ENCODE assay signal across 20 cellular contexts in genomic region chr19:52889931-52890330, GRCh38.
"Had no signal": no experiment of that assay in that cellular context is flagged by ENCODE, and none has a peak within 500 bp of the region (broad histone marks: within the 10 kb centered on the region; RNA-seq: fewer than 3 reads in every experiment).

No MANE protein-coding gene starts in this region.

- H3K4me1 ChIP-seq: adrenal gland, body of pancreas had no signal

- H3K4me3 ChIP-seq: adrenal gland, body of pancreas had no signal

- H3K9me3 ChIP-seq: adrenal gland, body of pancreas had no signal

- H3K27ac Mint-ChIP-seq: activated CD4-positive, alpha-beta T cell treated with anti-CD3 and anti-CD28 coated beads for 36 hours; activated CD8-positive, alpha-beta T cell treated with anti-CD3 and anti-CD28 coated beads, Interleukin-2, amount 10 ng/mL, durations not matched to agents 7 days and 5 days; activated naive CD8-positive, alpha-beta T cell treated with anti-CD3 and anti-CD28 coated beads, Interleukin-2, amount 10 ng/mL, durations not matched to agents 7 days and 5 days; T-helper 1 cell treated with Interleukin-12 subunit alpha and Interleukin-12 subunit beta and Interleukin-4 antibody, amounts not matched to agents 30 μg/mL and 1 μg/mL, for 36 hours had no signal

- H3K27ac ChIP-seq: adrenal gland, body of pancreas had no signal

- H3K27me3 ChIP-seq: adrenal gland, body of pancreas had no signal

- H3K27me3 Mint-ChIP-seq: activated CD4-positive, alpha-beta T cell treated with anti-CD3 and anti-CD28 coated beads for 36 hours; activated naive CD8-positive, alpha-beta T cell treated with anti-CD3 and anti-CD28 coated beads, Interleukin-2, amount 10 ng/mL, durations not matched to agents 7 days and 5 days had no signal

- ATAC-seq: activated CD4-positive, alpha-beta T cell treated with anti-CD3 and anti-CD28 coated beads for 36 hours; activated CD8-positive, alpha-beta T cell treated with anti-CD3 and anti-CD28 coated beads, Interleukin-2, amount 10 ng/mL, durations not matched to agents 7 days and 5 days; body of pancreas; PC-3 had no signal

- H3K4me3 Mint-ChIP-seq: activated CD4-positive, alpha-beta T cell treated with anti-CD3 and anti-CD28 coated beads for 36 hours; activated CD8-positive, alpha-beta T cell treated with anti-CD3 and anti-CD28 coated beads, Interleukin-2, amount 10 ng/mL, durations not matched to agents 7 days and 5 days; activated naive CD8-positive, alpha-beta T cell treated with anti-CD3 and anti-CD28 coated beads, Interleukin-2, amount 10 ng/mL, durations not matched to agents 7 days and 5 days; T-helper 1 cell treated with Interleukin-12 subunit alpha and Interleukin-12 subunit beta and Interleukin-4 antibody, amounts not matched to agents 30 μg/mL and 1 μg/mL, for 36 hours had no signal

- DNase-seq: activated CD4-positive, alpha-beta T cell treated with anti-CD3 and anti-CD28 coated beads for 36 hours; activated CD8-positive, alpha-beta memory T cell treated with anti-CD3 and anti-CD28 coated beads, Interleukin-2, amount 50 U/mL, for 48 hours; activated CD8-positive, alpha-beta T cell treated with anti-CD3 and anti-CD28 coated beads, Interleukin-2, amount 10 ng/mL, durations not matched to agents 7 days and 5 days; activated naive CD4-positive, alpha-beta T cell treated with anti-CD3 and anti-CD28 coated beads, Interleukin-2, amount 50 U/mL, for 16 hours; activated naive CD8-positive, alpha-beta T cell treated with anti-CD3 and anti-CD28 coated beads, Interleukin-2, amount 10 ng/mL, durations not matched to agents 7 days and 5 days; activated T-cell treated with anti-CD3 and anti-CD28 coated beads, Interleukin-2, amount 50 U/mL, for 1 hour; adrenal gland; body of pancreas; central memory CD4-positive, alpha-beta T cell; MM.1S; NCI-H1105 treated with DMSO at 0.1 percent for 48 hours; NCI-H1436 treated with DMSO at 0.1 percent for 48 hours; NCI-H187; NCI-H2081; NCI-H446; NCI-H524; PC-3; SHP77; T1000 had no signal
